Comparison of ENCODE assay signal across 7 cellular contexts in genomic region chr19:40663712-40664692, GRCh38. TPM values are rescaled to one million over a fixed set of nuclear protein-coding genes. Genes with fewer than 3 reads are reported as not detected.
DNase-seq lines count a peak whose midpoint lies in the region; ATAC-seq and TF ChIP-seq lines count a peak whose summit lies in the region.

No MANE protein-coding gene starts in this region.

- no peak for DNase-seq in HFF-Myc (ENCODE audit: extremely low read depth, low read depth)
- DNase-seq in esophagus muscularis mucosa (ENCODE audit: extremely low spot score) = no peak
- no peak for DNase-seq in inferior parietal cortex (ENCODE audit: extremely low spot score)

- peaks cover 14 to 24% (median 21%) of the 10 kb centered on the region in 4 donors for H3K4me1 ChIP-seq in esophagus muscularis mucosa
- H3K4me1 ChIP-seq in neuron (ENCODE audit: insufficient read depth, low read length) = peaks cover 5% of the 10 kb centered on the region

- no peak for TF ChIP-seq POLR2A in esophagus muscularis mucosa (IDR thresholded peaks at IDR 0.05; ENCODE audit: low read depth)

- H3K9me3 ChIP-seq in esophagus muscularis mucosa = no peaks in the 10 kb centered on the region
- H3K9me3 ChIP-seq in neuron (ENCODE audit: low read length) = peaks cover 3% of the 10 kb centered on the region

- 53% methylated on average over 18 of the region's 22 CpGs for WGBS in esophagus muscularis mucosa

- no peak for TF ChIP-seq CTCF in HFF-Myc (IDR thresholded peaks at IDR 0.05; ENCODE audit: low read depth, low read length, missing control alignments)
- TF ChIP-seq CTCF in VCaP (conservative IDR thresholded peaks at IDR 0.05) = no peak
- TF ChIP-seq CTCF in esophagus muscularis mucosa (IDR thresholded peaks at IDR 0.05) = no peak

- H3K4me3 ChIP-seq in HFF-Myc (replicated peaks; ENCODE audit: low read depth, low read length) (peak overlapping the region; percentile 54), esophagus muscularis mucosa (peak overlapping the region; percentile 64 to 85 (median 68)), neuron (ENCODE audit: low read length) (peak overlapping the region; percentile 80)

- peak overlapping the region; percentile 100 for H2AFZ ChIP-seq in neuron (ENCODE audit: low read depth, low read length)

- H3K36me3 ChIP-seq in esophagus muscularis mucosa (peaks cover 20 to 25% (median 23%) of the 10 kb centered on the region in 4 donors), neuron (ENCODE audit: insufficient read depth, low read length) (peaks cover 20% of the 10 kb centered on the region)

- TF ChIP-seq EP300 in esophagus muscularis mucosa (IDR thresholded peaks at IDR 0.05) = no peak

- no peaks in the 10 kb centered on the region for H3K27me3 ChIP-seq in esophagus muscularis mucosa
- no peaks in the 10 kb centered on the region for H3K27me3 ChIP-seq in neuron (ENCODE audit: insufficient read depth, low read length)

- intact Hi-C loops in esophagus muscularis mucosa (cut with DNase I) = loop anchor here (2.0 to 10.0 kb wide), 3 partner anchors 138 to 481 kb away; no protein-coding TSS in a partner anchor

- H3K27ac ChIP-seq in VCaP (peak overlapping the region; percentile 81), esophagus muscularis mucosa (replicated peaks in 1 of 4) (peak overlapping the region; percentile 84 to 93 (median 88))

- no peak for ATAC-seq in HG03378 (IDR thresholded peaks at IDR 0.05; ENCODE audit: unreplicated experiment)
- ATAC-seq in HG02623 (IDR thresholded peaks at IDR 0.05; ENCODE audit: unreplicated experiment) = no peak

RNA-seq across cellular contexts. Expression of gene NUMBL, which starts 26.4 kb away (rescaled TPM):
- total RNA-seq in esophagus muscularis mucosa = 10 to 100 TPM; 28.2 to 51.7 (median 41.5) TPM

RNA-seq across cellular contexts. Expression of gene COQ8B, which starts 52.7 kb away (rescaled TPM):
- total RNA-seq in esophagus muscularis mucosa = 10 to 100 TPM; 34.5 to 57.7 (median 45.3) TPM

RNA-seq across cellular contexts. Expression of gene ITPKC, which starts 52.9 kb away (rescaled TPM):
- total RNA-seq in esophagus muscularis mucosa = 100 to 1,000 TPM in 1 of 4 donors, 10 to 100 TPM in 3; 28.7 to 123 (median 33.3) TPM
